Comparison of ENCODE assay signal across 1 cellular context in genomic region chr7:102395620-102395957, GRCh38.
TF ChIP-seq lines count a peak whose summit lies in the region.

No MANE protein-coding gene starts in this region.

TF ChIP-seq in GM23338, 12 proteins besides CTCF, POLR2A, EP300 and RAD21 (continued from another document):
- TF ChIP-seq ZNF462 (CRISPR knock-in tag; IDR thresholded peaks at IDR 0.05) (no peak), EZH2 (IDR thresholded peaks at IDR 0.05; ENCODE audit: low read depth, unreplicated experiment) (no peak), JUNB (IDR thresholded peaks at IDR 0.05; ENCODE audit: unreplicated experiment) (no peak)
